Comparison of ENCODE assay signal across 8 cellular contexts in the genomic region with DNA sequence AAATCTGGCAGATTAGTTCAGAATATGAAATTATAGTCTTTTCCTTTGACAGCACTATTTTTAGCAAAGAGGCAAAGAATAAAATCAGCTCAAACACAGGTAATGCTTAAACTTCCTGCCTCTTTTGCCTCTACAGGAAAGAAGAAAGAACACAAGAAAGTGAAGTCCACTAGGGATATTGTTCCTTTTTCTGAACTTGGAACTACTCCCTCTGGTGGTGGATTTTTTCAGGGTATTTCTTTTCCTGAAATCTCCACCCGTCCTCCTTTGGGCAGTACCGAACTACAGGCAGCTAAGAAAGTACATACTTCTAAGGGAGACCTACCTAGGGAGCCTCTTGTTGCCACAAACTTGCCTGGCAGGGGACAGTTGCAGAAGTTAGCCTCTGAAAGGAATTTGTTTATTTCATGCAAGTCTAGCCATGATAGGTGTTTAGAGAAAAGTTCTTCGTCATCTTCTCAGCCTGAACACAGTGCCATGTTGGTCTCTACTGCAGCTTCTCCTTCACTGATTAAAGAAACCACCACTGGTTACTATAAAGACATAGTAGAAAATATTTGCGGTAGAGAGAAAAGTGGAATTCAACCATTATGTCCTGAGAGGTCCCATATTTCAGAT. TPM values are rescaled to one million over a fixed set of nuclear protein-coding genes. Genes with fewer than 3 reads are reported as not detected.
A peak's percentile ranks its signal among the peaks of the same experiment; 100 is the strongest.
DNase-seq lines count a peak whose midpoint lies in the region; ATAC-seq and TF ChIP-seq lines count a peak whose summit lies in the region.

No MANE protein-coding gene starts in this region.

- no peaks in the 10 kb centered on the region for H3K27me3 ChIP-seq in Karpas-422 (ENCODE audit: low read length)

- DNase-seq in activated T-cell treated with anti-CD3 and anti-CD28 coated beads, Interleukin-2, amount 50 U/mL, for 24 hours, result no peak
- DNase-seq in activated T-cell treated with anti-CD3 and anti-CD28 coated beads, Interleukin-2, amount 50 U/mL, for 48 hours, result no peak
- DNase-seq in Karpas-422, result peak; percentile 82
- DNase-seq in T-helper 17 cell, result no peak
- DNase-seq in foreskin fibroblast, result peak; percentile 30 to 75
- DNase-seq in stimulated activated naive CD8-positive, alpha-beta T cell treated with anti-CD3 and anti-CD28 coated beads, Interleukin-15, Interleukin-2, amounts not matched to agents 100 U/mL and 50 U/mL, for 24 hours, result no peak
- DNase-seq in midbrain (lab: John Stamatoyannopoulos, UW), result no peak

- no peak overlapping the region for H3K4me2 ChIP-seq in Karpas-422 (ENCODE audit: low read depth, low read length, poor library complexity, severe bottlenecking)

- no peaks in the 10 kb centered on the region for H3K9me2 ChIP-seq in Karpas-422 (replicated peaks; ENCODE audit: insufficient read depth, low read length)

- no peaks in the 10 kb centered on the region for H3K9me3 Mint-ChIP-seq in activated T-cell treated with anti-CD3 and anti-CD28 coated beads, Interleukin-2, amount 50 U/mL, for 24 hours

- TF ChIP-seq CTCF in foreskin fibroblast (IDR thresholded peaks at IDR 0.05; ENCODE audit: low read depth, low read length), result peak; percentile 49

- H3K79me2 ChIP-seq in Karpas-422 (ENCODE audit: low read length), result peaks cover 92% of the 10 kb centered on the region

- H3K4me1 Mint-ChIP-seq in activated T-cell treated with anti-CD3 and anti-CD28 coated beads, Interleukin-2, amount 50 U/mL, for 24 hours (ENCODE audit: low read depth), result peaks cover 24% of the 10 kb centered on the region
- H3K4me1 Mint-ChIP-seq in T-helper 17 cell, result peaks cover 3% of the 10 kb centered on the region

- H3K4me3 Mint-ChIP-seq in activated T-cell treated with anti-CD3 and anti-CD28 coated beads, Interleukin-2, amount 50 U/mL, for 24 hours, result no peak overlapping the region
- no peak overlapping the region for H3K4me3 Mint-ChIP-seq in T-helper 17 cell

- H2AFZ ChIP-seq in Karpas-422 (ENCODE audit: low read length), result no peak overlapping the region

- H3K4me1 ChIP-seq in Karpas-422 (ENCODE audit: low read length), result no peaks in the 10 kb centered on the region

- H3K36me3 ChIP-seq in Karpas-422 (ENCODE audit: insufficient read depth, low read length), result peaks cover 79% of the 10 kb centered on the region

- peak overlapping the region; percentile 60 for H3K27ac Mint-ChIP-seq in activated T-cell treated with anti-CD3 and anti-CD28 coated beads, Interleukin-2, amount 50 U/mL, for 24 hours
- H3K27ac Mint-ChIP-seq in T-helper 17 cell, result peak overlapping the region; percentile 19

- peaks cover 96% of the 10 kb centered on the region for H3K36me3 Mint-ChIP-seq in activated T-cell treated with anti-CD3 and anti-CD28 coated beads, Interleukin-2, amount 50 U/mL, for 24 hours (ENCODE audit: low read depth)
- H3K36me3 Mint-ChIP-seq in T-helper 17 cell (ENCODE audit: low read depth), result no peaks in the 10 kb centered on the region

- no peak overlapping the region for H3K4me3 ChIP-seq in Karpas-422 (ENCODE audit: low read length)
- H3K4me3 ChIP-seq in foreskin fibroblast (ENCODE audit: low read depth in 1 of 2, low read length in 2 of 2), result no peak overlapping the region

- no peak overlapping the region for H3K9ac ChIP-seq in Karpas-422 (ENCODE audit: low read length)

- no peaks in the 10 kb centered on the region for H3K27me3 Mint-ChIP-seq in activated T-cell treated with anti-CD3 and anti-CD28 coated beads, Interleukin-2, amount 50 U/mL, for 24 hours
- H3K27me3 Mint-ChIP-seq in T-helper 17 cell, result no peaks in the 10 kb centered on the region

- ATAC-seq in T-helper 17 cell (peak; percentile 54), GM21447 (IDR thresholded peaks at IDR 0.05; ENCODE audit: unreplicated experiment) (no peak)
- ATAC-seq in stimulated activated naive CD8-positive, alpha-beta T cell treated with anti-CD3 and anti-CD28 coated beads, Interleukin-15, Interleukin-2, amounts not matched to agents 100 U/mL and 50 U/mL, for 24 hours, result peak; percentile 36

- H3K9me3 ChIP-seq in Karpas-422 (ENCODE audit: low read length) (no peaks in the 10 kb centered on the region), T-helper 17 cell (ENCODE audit: control insufficient read depth, low read length, poor library complexity, severe bottlenecking) (no peaks in the 10 kb centered on the region)

- H4K20me1 ChIP-seq in Karpas-422 (ENCODE audit: insufficient read depth, low read depth, low read length), result peaks cover 1% of the 10 kb centered on the region; the same call in 1 of the 2 replicates

- no peak overlapping the region for H3K27ac ChIP-seq in Karpas-422 (ENCODE audit: low read length)

RNA-seq across cellular contexts. Expression of gene TMPO, which starts 17.4 kb away (rescaled TPM):
- total RNA-seq in Karpas-422 (2014; rRNA removed; shearing (Covaris generic); ENCODE audit: low replicate concordance), result 116 and 138 TPM in 2 replicates
- total RNA-seq in T-helper 17 cell, result 10 to 100 TPM; 68.1 to 79.4 TPM

Comparison
In these comparisons a context has a peak if more than half of its experiments do, and no peak if none do; other contexts are left out.
1. DNase-seq: peak in Karpas-422 (single experiment) and foreskin fibroblast (2 of 2); none in activated T-cell treated with anti-CD3 and anti-CD28 coated beads, Interleukin-2, amount 50 U/mL, for 24 hours (single experiment), activated T-cell treated with anti-CD3 and anti-CD28 coated beads, Interleukin-2, amount 50 U/mL, for 48 hours (0 of 2), T-helper 17 cell (0 of 3), stimulated activated naive CD8-positive, alpha-beta T cell treated with anti-CD3 and anti-CD28 coated beads, Interleukin-15, Interleukin-2, amounts not matched to agents 100 U/mL and 50 U/mL, for 24 hours (single experiment) and midbrain (single experiment).